2 cellular contexts compared by ENCODE assay signal in genomic region chr6:155314773-155315515, GRCh38.
A peak's percentile ranks its signal among the peaks of the same experiment; 100 is the strongest.
TF ChIP-seq lines count a peak whose summit lies in the region.

No MANE protein-coding gene starts in this region.

TF ChIP-seq in HEK293, 187 proteins besides CTCF, POLR2A, EP300 and RAD21 (continued from another document and continues in another):
- TF ChIP-seq, protein P1, sequence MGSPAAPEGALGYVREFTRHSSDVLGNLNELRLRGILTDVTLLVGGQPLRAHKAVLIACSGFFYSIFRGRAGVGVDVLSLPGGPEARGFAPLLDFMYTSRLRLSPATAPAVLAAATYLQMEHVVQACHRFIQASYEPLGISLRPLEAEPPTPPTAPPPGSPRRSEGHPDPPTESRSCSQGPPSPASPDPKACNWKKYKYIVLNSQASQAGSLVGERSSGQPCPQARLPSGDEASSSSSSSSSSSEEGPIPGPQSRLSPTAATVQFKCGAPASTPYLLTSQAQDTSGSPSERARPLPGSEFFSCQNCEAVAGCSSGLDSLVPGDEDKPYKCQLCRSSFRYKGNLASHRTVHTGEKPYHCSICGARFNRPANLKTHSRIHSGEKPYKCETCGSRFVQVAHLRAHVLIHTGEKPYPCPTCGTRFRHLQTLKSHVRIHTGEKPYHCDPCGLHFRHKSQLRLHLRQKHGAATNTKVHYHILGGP (tag by site-specific recombination; IDR thresholded peaks at IDR 0.05): no peak
- TF ChIP-seq ZBTB21 (tag by site-specific recombination; IDR thresholded peaks at IDR 0.05) (no peak), ZNF639 (tag by site-specific recombination; IDR thresholded peaks at IDR 0.05) (peak; percentile 65; the same call in 1 of the 2 replicates), GLI4 (tag by site-specific recombination; IDR thresholded peaks at IDR 0.05) (no peak), ZNF140 (tag by site-specific recombination; IDR thresholded peaks at IDR 0.05) (no peak), ZNF561 (tag by site-specific recombination; IDR thresholded peaks at IDR 0.05; ENCODE audit: borderline replicate concordance) (peak; percentile 79), ZXDB (tag by site-specific recombination; IDR thresholded peaks at IDR 0.05) (peak; percentile 39), ZBTB17 (tag by site-specific recombination; IDR thresholded peaks at IDR 0.05) (peak; percentile 65), ZNF146 (tag by site-specific recombination; IDR thresholded peaks at IDR 0.05) (no peak), ZNF114 (tag by site-specific recombination; IDR thresholded peaks at IDR 0.05) (no peak), PRDM2 (tag by site-specific recombination; IDR thresholded peaks at IDR 0.05; ENCODE audit: borderline replicate concordance) (no peak), ZNF391 (tag by site-specific recombination; IDR thresholded peaks at IDR 0.05; ENCODE audit: borderline replicate concordance, low read depth) (no peak), SP3 (tag by site-specific recombination; IDR thresholded peaks at IDR 0.05) (peak; percentile 45; the same call in 1 of the 2 replicates), ZNF23 (tag by site-specific recombination; IDR thresholded peaks at IDR 0.05; ENCODE audit: borderline replicate concordance) (no peak), ATF2 (tag by site-specific recombination; IDR thresholded peaks at IDR 0.05; ENCODE audit: low read depth) (no peak), ZNF776 (tag by site-specific recombination; IDR thresholded peaks at IDR 0.05; ENCODE audit: borderline replicate concordance) (no peak), ZNF184 (tag by site-specific recombination; IDR thresholded peaks at IDR 0.05) (0 out of 2 replicates have a peak, but pooled peaks have one; percentile 19)

TF ChIP-seq in K562, 482 proteins besides CTCF, POLR2A, EP300 and RAD21 (continued from another document and continues in another):
- TF ChIP-seq, protein P2, sequence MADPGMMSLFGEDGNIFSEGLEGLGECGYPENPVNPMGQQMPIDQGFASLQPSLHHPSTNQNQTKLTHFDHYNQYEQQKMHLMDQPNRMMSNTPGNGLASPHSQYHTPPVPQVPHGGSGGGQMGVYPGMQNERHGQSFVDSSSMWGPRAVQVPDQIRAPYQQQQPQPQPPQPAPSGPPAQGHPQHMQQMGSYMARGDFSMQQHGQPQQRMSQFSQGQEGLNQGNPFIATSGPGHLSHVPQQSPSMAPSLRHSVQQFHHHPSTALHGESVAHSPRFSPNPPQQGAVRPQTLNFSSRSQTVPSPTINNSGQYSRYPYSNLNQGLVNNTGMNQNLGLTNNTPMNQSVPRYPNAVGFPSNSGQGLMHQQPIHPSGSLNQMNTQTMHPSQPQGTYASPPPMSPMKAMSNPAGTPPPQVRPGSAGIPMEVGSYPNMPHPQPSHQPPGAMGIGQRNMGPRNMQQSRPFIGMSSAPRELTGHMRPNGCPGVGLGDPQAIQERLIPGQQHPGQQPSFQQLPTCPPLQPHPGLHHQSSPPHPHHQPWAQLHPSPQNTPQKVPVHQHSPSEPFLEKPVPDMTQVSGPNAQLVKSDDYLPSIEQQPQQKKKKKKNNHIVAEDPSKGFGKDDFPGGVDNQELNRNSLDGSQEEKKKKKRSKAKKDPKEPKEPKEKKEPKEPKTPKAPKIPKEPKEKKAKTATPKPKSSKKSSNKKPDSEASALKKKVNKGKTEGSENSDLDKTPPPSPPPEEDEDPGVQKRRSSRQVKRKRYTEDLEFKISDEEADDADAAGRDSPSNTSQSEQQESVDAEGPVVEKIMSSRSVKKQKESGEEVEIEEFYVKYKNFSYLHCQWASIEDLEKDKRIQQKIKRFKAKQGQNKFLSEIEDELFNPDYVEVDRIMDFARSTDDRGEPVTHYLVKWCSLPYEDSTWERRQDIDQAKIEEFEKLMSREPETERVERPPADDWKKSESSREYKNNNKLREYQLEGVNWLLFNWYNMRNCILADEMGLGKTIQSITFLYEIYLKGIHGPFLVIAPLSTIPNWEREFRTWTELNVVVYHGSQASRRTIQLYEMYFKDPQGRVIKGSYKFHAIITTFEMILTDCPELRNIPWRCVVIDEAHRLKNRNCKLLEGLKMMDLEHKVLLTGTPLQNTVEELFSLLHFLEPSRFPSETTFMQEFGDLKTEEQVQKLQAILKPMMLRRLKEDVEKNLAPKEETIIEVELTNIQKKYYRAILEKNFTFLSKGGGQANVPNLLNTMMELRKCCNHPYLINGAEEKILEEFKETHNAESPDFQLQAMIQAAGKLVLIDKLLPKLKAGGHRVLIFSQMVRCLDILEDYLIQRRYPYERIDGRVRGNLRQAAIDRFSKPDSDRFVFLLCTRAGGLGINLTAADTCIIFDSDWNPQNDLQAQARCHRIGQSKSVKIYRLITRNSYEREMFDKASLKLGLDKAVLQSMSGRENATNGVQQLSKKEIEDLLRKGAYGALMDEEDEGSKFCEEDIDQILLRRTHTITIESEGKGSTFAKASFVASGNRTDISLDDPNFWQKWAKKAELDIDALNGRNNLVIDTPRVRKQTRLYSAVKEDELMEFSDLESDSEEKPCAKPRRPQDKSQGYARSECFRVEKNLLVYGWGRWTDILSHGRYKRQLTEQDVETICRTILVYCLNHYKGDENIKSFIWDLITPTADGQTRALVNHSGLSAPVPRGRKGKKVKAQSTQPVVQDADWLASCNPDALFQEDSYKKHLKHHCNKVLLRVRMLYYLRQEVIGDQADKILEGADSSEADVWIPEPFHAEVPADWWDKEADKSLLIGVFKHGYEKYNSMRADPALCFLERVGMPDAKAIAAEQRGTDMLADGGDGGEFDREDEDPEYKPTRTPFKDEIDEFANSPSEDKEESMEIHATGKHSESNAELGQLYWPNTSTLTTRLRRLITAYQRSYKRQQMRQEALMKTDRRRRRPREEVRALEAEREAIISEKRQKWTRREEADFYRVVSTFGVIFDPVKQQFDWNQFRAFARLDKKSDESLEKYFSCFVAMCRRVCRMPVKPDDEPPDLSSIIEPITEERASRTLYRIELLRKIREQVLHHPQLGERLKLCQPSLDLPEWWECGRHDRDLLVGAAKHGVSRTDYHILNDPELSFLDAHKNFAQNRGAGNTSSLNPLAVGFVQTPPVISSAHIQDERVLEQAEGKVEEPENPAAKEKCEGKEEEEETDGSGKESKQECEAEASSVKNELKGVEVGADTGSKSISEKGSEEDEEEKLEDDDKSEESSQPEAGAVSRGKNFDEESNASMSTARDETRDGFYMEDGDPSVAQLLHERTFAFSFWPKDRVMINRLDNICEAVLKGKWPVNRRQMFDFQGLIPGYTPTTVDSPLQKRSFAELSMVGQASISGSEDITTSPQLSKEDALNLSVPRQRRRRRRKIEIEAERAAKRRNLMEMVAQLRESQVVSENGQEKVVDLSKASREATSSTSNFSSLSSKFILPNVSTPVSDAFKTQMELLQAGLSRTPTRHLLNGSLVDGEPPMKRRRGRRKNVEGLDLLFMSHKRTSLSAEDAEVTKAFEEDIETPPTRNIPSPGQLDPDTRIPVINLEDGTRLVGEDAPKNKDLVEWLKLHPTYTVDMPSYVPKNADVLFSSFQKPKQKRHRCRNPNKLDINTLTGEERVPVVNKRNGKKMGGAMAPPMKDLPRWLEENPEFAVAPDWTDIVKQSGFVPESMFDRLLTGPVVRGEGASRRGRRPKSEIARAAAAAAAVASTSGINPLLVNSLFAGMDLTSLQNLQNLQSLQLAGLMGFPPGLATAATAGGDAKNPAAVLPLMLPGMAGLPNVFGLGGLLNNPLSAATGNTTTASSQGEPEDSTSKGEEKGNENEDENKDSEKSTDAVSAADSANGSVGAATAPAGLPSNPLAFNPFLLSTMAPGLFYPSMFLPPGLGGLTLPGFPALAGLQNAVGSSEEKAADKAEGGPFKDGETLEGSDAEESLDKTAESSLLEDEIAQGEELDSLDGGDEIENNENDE (IDR thresholded peaks at IDR 0.05; ENCODE audit: low read depth, low read length): no peak
- no peak for TF ChIP-seq RREB1 (CRISPR knock-in tag; IDR thresholded peaks at IDR 0.05)
- no peak for TF ChIP-seq CSDE1 (IDR thresholded peaks at IDR 0.05)
- TF ChIP-seq NCOA4 (IDR thresholded peaks at IDR 0.05; ENCODE audit: partially characterized antibody): no peak
- no peak for TF ChIP-seq CREB5 (CRISPR knock-in tag; IDR thresholded peaks at IDR 0.05)
- TF ChIP-seq ZMIZ1 (IDR thresholded peaks at IDR 0.05; ENCODE audit: low read depth in 2 of 2, low read length in 2 of 2): no peak
- 0 out of 2 replicates have a peak, but pooled peaks have one; percentile 37 for TF ChIP-seq FOXP1 (CRISPR knock-in tag; IDR thresholded peaks at IDR 0.05)
- no peak for TF ChIP-seq DLX4 (CRISPR knock-in tag; IDR thresholded peaks at IDR 0.05)
- TF ChIP-seq ZNF143 (CRISPR knock-in tag; IDR thresholded peaks at IDR 0.05): 0 out of 2 replicates have a peak, but pooled peaks have one; percentile 47
- TF ChIP-seq TAF7 (tag; IDR thresholded peaks at IDR 0.05): peak; percentile 51; the same call in 1 of the 2 replicates
- no peak for TF ChIP-seq ZBTB7A (IDR thresholded peaks at IDR 0.05; ENCODE audit: borderline replicate concordance, control insufficient read depth, low read depth, low read length)
- TF ChIP-seq, protein P3, sequence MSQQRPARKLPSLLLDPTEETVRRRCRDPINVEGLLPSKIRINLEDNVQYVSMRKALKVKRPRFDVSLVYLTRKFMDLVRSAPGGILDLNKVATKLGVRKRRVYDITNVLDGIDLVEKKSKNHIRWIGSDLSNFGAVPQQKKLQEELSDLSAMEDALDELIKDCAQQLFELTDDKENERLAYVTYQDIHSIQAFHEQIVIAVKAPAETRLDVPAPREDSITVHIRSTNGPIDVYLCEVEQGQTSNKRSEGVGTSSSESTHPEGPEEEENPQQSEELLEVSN (IDR thresholded peaks at IDR 0.05; ENCODE audit: borderline replicate concordance in 1 of 2, extremely low read depth in 1 of 2, insufficient read depth in 1 of 2, insufficient read length in 1 of 2, low read depth in 1 of 2, low read length in 1 of 2, poor library complexity in 1 of 2, severe bottlenecking in 1 of 2): peak; percentile 37 to 50
- no peak for TF ChIP-seq ZNF785 (CRISPR knock-in tag; IDR thresholded peaks at IDR 0.05)
- TF ChIP-seq ZNF175 (CRISPR knock-in tag; IDR thresholded peaks at IDR 0.05; ENCODE audit: low read depth): peak; percentile 52; the same call in 1 of the 2 replicates
- TF ChIP-seq MYBL2 (IDR thresholded peaks at IDR 0.05; ENCODE audit: low read depth): peak; percentile 67; the same call in 1 of the 2 replicates
- TF ChIP-seq MYBL2 (CRISPR knock-in tag; IDR thresholded peaks at IDR 0.05; ENCODE audit: borderline replicate concordance): no peak
